Comparison of ENCODE assay signal across 1 cellular context in the genomic region with DNA sequence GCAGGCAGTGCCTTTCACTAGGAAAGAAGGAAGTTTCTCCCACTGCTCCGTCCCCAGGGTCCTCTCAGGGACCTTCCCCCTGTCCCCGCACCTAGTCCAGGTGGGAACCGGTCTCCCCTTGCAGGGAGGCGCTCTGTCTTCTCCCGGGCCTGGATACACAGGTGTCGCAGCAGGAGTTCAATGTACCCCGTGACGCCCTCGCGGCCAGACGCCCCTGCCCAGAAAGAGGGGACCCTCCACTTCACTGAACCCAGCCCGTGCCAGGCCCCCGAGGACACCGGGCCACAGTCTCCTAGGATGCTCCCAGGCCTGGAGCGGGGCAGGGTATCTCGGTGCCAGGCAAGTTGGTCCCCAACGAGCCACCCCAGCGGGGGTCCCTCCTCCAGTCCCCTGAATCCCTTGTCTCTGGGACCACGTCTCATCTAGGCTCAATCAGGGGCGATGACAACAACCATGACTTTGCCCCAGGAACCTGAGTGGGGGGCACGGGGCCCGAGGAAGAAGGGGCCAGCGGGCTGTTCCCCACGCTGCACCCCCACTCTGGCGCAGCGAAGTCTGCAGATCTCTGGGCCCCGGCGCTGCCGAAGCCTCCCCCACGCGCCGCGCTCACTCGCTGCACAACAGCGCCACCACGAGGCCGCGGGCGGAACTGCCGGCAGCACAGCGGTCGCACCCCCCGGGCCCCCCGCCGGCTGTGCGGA.
TF ChIP-seq lines count a peak whose summit lies in the region.

No MANE protein-coding gene starts in this region.

TF ChIP-seq in K562, 482 proteins besides CTCF, POLR2A, EP300 and RAD21 (continued from another document):
- TF ChIP-seq, protein P1, sequence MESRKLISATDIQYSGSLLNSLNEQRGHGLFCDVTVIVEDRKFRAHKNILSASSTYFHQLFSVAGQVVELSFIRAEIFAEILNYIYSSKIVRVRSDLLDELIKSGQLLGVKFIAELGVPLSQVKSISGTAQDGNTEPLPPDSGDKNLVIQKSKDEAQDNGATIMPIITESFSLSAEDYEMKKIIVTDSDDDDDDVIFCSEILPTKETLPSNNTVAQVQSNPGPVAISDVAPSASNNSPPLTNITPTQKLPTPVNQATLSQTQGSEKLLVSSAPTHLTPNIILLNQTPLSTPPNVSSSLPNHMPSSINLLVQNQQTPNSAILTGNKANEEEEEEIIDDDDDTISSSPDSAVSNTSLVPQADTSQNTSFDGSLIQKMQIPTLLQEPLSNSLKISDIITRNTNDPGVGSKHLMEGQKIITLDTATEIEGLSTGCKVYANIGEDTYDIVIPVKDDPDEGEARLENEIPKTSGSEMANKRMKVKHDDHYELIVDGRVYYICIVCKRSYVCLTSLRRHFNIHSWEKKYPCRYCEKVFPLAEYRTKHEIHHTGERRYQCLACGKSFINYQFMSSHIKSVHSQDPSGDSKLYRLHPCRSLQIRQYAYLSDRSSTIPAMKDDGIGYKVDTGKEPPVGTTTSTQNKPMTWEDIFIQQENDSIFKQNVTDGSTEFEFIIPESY (CRISPR knock-in tag; IDR thresholded peaks at IDR 0.05): no peak
- TF ChIP-seq HLTF (IDR thresholded peaks at IDR 0.05): no peak
- TF ChIP-seq CREM (IDR thresholded peaks at IDR 0.05; ENCODE audit: low read depth): peak; percentile 46; the same call in 1 of the 2 replicates
- peak; percentile 50; the same call in 1 of the 2 replicates for TF ChIP-seq KLF16 (IDR thresholded peaks at IDR 0.05)
- TF ChIP-seq, protein P2, sequence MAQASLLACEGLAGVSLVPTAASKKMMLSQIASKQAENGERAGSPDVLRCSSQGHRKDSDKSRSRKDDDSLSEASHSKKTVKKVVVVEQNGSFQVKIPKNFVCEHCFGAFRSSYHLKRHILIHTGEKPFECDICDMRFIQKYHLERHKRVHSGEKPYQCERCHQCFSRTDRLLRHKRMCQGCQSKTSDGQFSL (CRISPR knock-in tag; IDR thresholded peaks at IDR 0.05): peak; percentile 98
- TF ChIP-seq, protein P2 (tag; IDR thresholded peaks at IDR 0.05): peak in 1 of 2 experiments; percentile 91; a peak in 2 of 4 replicates
- TF ChIP-seq ARID2 (IDR thresholded peaks at IDR 0.05): peak; percentile 38; the same call in 1 of the 2 replicates
- no peak for TF ChIP-seq ETV6 (IDR thresholded peaks at IDR 0.05; ENCODE audit: borderline replicate concordance in 1 of 2, low read depth in 2 of 2, low read length in 1 of 2)
- TF ChIP-seq ETV6 (CRISPR knock-in tag; IDR thresholded peaks at IDR 0.05; ENCODE audit: borderline replicate concordance): no peak
- TF ChIP-seq ZSCAN32 (CRISPR knock-in tag; IDR thresholded peaks at IDR 0.05): no peak
- TF ChIP-seq, protein P3, sequence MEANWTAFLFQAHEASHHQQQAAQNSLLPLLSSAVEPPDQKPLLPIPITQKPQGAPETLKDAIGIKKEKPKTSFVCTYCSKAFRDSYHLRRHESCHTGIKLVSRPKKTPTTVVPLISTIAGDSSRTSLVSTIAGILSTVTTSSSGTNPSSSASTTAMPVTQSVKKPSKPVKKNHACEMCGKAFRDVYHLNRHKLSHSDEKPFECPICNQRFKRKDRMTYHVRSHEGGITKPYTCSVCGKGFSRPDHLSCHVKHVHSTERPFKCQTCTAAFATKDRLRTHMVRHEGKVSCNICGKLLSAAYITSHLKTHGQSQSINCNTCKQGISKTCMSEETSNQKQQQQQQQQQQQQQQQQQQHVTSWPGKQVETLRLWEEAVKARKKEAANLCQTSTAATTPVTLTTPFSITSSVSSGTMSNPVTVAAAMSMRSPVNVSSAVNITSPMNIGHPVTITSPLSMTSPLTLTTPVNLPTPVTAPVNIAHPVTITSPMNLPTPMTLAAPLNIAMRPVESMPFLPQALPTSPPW (CRISPR knock-in tag; IDR thresholded peaks at IDR 0.05): peak; percentile 63
- no peak for TF ChIP-seq BRF2 (IDR thresholded peaks at IDR 0.05; ENCODE audit: borderline replicate concordance, insufficient read depth, insufficient read length)
- peak; percentile 20; the same call in 1 of the 2 replicates for TF ChIP-seq MYC (IDR thresholded peaks at IDR 0.05; ENCODE audit: low read depth, low read length)
- TF ChIP-seq MYC (CRISPR knock-in tag; IDR thresholded peaks at IDR 0.05; ENCODE audit: borderline replicate concordance, low read depth): no peak
- peak; percentile 35 for TF ChIP-seq EGR1 (conservative IDR thresholded peaks at IDR 0.05)
- no peak for TF ChIP-seq STAT5B (CRISPR knock-in tag; IDR thresholded peaks at IDR 0.05)
- no peak for TF ChIP-seq EWSR1 (IDR thresholded peaks at IDR 0.05; ENCODE audit: borderline replicate concordance, low read depth, partially characterized antibody)
- peak; percentile 85 for TF ChIP-seq SMC3 (conservative IDR thresholded peaks at IDR 0.05; ENCODE audit: insufficient read depth, low read depth, low read length)
- TF ChIP-seq ARID3B (CRISPR knock-in tag; IDR thresholded peaks at IDR 0.05; ENCODE audit: borderline replicate concordance): no peak
- no peak for TF ChIP-seq CHAMP1 (IDR thresholded peaks at IDR 0.05)
- TF ChIP-seq, protein P4, sequence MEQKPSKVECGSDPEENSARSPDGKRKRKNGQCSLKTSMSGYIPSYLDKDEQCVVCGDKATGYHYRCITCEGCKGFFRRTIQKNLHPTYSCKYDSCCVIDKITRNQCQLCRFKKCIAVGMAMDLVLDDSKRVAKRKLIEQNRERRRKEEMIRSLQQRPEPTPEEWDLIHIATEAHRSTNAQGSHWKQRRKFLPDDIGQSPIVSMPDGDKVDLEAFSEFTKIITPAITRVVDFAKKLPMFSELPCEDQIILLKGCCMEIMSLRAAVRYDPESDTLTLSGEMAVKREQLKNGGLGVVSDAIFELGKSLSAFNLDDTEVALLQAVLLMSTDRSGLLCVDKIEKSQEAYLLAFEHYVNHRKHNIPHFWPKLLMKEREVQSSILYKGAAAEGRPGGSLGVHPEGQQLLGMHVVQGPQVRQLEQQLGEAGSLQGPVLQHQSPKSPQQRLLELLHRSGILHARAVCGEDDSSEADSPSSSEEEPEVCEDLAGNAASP (IDR thresholded peaks at IDR 0.05): no peak
- TF ChIP-seq RFX7 (CRISPR knock-in tag; IDR thresholded peaks at IDR 0.05): no peak
- no peak for TF ChIP-seq ZNF23 (CRISPR knock-in tag; IDR thresholded peaks at IDR 0.05)
- no peak for TF ChIP-seq NFYB (IDR thresholded peaks at IDR 0.05; ENCODE audit: extremely low read depth, insufficient read length)
- no peak for TF ChIP-seq IRF2 (CRISPR knock-in tag; IDR thresholded peaks at IDR 0.05)
